ENCODE assay signal across 17 cellular contexts in the genomic region with DNA sequence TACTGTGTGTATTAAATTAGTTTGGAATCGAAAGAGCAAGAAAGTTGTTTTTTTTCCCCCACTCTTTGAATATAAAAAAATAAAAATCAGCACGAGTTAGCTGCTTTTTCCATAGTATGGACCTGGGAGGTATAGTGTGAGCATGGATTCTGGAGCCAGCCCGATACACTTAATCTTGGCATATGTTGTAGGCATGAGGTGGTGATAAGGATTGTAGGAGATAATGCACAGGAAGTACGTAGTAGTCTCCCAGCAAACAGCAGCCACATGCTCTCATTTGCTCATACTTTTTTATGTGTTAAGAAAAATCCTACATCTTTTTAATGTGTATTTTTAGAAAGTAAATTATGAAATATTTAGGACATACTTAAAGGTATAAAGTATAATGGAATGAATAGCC. TPM values are rescaled to one million over a fixed set of nuclear protein-coding genes. Genes with fewer than 3 reads are reported as not detected.
A peak's percentile ranks its signal among the peaks of the same experiment; 100 is the strongest.
DNase-seq lines count a peak whose midpoint lies in the region; ATAC-seq, FAIRE-seq and TF ChIP-seq lines count a peak whose summit lies in the region.
"Had no signal": no experiment of that assay in that cellular context is flagged by ENCODE, and none has a peak within 500 bp of the region (broad histone marks: within the 10 kb centered on the region; RNA-seq: fewer than 3 reads in every experiment).

No MANE protein-coding gene starts in this region.

- H3K9me3 Mint-ChIP-seq in activated T-cell treated with anti-CD3 and anti-CD28 coated beads, Interleukin-2, amount 50 U/mL, for 24 hours, result no peaks in the 10 kb centered on the region
- no peaks in the 10 kb centered on the region for H3K9me3 Mint-ChIP-seq in T-cell
- H3K9me3 Mint-ChIP-seq in stimulated activated effector memory CD8-positive, alpha-beta T cell treated with anti-CD3 and anti-CD28 coated beads, Interleukin-12 subunit alpha, Interleukin-12 subunit beta, amount 100 ng/mL, for 72 hours, result no peaks in the 10 kb centered on the region

- H3K36me3 Mint-ChIP-seq in activated T-cell treated with anti-CD3 and anti-CD28 coated beads, Interleukin-2, amount 50 U/mL, for 24 hours (ENCODE audit: low read depth), result peaks cover 18% of the 10 kb centered on the region
- no peaks in the 10 kb centered on the region for H3K36me3 Mint-ChIP-seq in T-cell
- H3K36me3 Mint-ChIP-seq in stimulated activated effector memory CD8-positive, alpha-beta T cell treated with anti-CD3 and anti-CD28 coated beads, Interleukin-12 subunit alpha, Interleukin-12 subunit beta, amount 100 ng/mL, for 72 hours, result peaks cover 22% of the 10 kb centered on the region
- H3K36me3 Mint-ChIP-seq: WTC11 had no signal

- TF ChIP-seq CTCF in fibroblast of pulmonary artery (IDR thresholded peaks at IDR 0.05; ENCODE audit: low read length, missing control alignments), result no peak

- no peaks in the 10 kb centered on the region for H3K9me3 ChIP-seq in small intestine (ENCODE audit: control insufficient read depth, low read depth)
- H3K9me3 ChIP-seq: thyroid gland had no signal

- H3K27me3 Mint-ChIP-seq in activated T-cell treated with anti-CD3 and anti-CD28 coated beads, Interleukin-2, amount 50 U/mL, for 24 hours, result no peaks in the 10 kb centered on the region
- no peaks in the 10 kb centered on the region for H3K27me3 Mint-ChIP-seq in T-cell

- no peaks in the 10 kb centered on the region for H3K27me3 ChIP-seq in small intestine (ENCODE audit: control insufficient read depth in 2 of 2, insufficient read depth in 2 of 2, low read length in 2 of 2)
- H3K27me3 ChIP-seq: thyroid gland had no signal

- ATAC-seq in T-cell (replicated peaks in 1 of 4), result no peak
- no peak for ATAC-seq in stimulated activated effector memory CD8-positive, alpha-beta T cell treated with anti-CD3 and anti-CD28 coated beads, Interleukin-12 subunit alpha, Interleukin-12 subunit beta, amount 100 ng/mL, for 72 hours
- ATAC-seq: WTC11 had no signal

- no peaks in the 10 kb centered on the region for H3K36me3 ChIP-seq in small intestine (ENCODE audit: control insufficient read depth in 2 of 2, insufficient read depth in 2 of 2, low read length in 2 of 2)
- H3K36me3 ChIP-seq: thyroid gland had no signal

- H3K4me1 Mint-ChIP-seq in activated T-cell treated with anti-CD3 and anti-CD28 coated beads, Interleukin-2, amount 50 U/mL, for 24 hours (ENCODE audit: low read depth), result peaks cover 27% of the 10 kb centered on the region
- peaks cover 22 to 31% (median 28%) of the 10 kb centered on the region in 3 donors for H3K4me1 Mint-ChIP-seq in T-cell
- H3K4me1 Mint-ChIP-seq in stimulated activated effector memory CD8-positive, alpha-beta T cell treated with anti-CD3 and anti-CD28 coated beads, Interleukin-12 subunit alpha, Interleukin-12 subunit beta, amount 100 ng/mL, for 72 hours, result no peaks in the 10 kb centered on the region

- CTCF ChIA-PET in T-cell (lab: Charles Lee), result interaction anchor here in 1 of 2 donors (0.7 to 1.7 kb wide), 3 partner anchors 155 to 698 kb away, joined by 3 to 8 read pairs (median 8); no protein-coding TSS in a partner anchor

- DNase-seq in activated T-cell treated with anti-CD3 and anti-CD28 coated beads, Interleukin-2, amount 50 U/mL, for 24 hours, result no peak
- no peak for DNase-seq in activated T-cell treated with anti-CD3 and anti-CD28 coated beads, Interleukin-2, amount 50 U/mL, for 1 hour
- DNase-seq in T-cell, result no peak
- DNase-seq in fibroblast of pulmonary artery (ENCODE audit: low read depth), result peak; percentile 36
- peak; percentile 8 for DNase-seq in small intestine
- no peak for DNase-seq in NCI-H1092 (lab: John Stamatoyannopoulos, UW)
- DNase-seq in stimulated activated effector memory CD8-positive, alpha-beta T cell treated with anti-CD3 and anti-CD28 coated beads, Interleukin-12 subunit alpha, Interleukin-12 subunit beta, amount 100 ng/mL, for 72 hours (ENCODE audit: low spot score in 2 of 2), result no peak
- DNase-seq in SKM-1 (lab: John Stamatoyannopoulos, UW; ENCODE audit: unreplicated experiment), result no peak
- DNase-seq: activated CD8-positive, alpha-beta memory T cell treated with anti-CD3 and anti-CD28 coated beads, Interleukin-2, amount 50 U/mL, for 48 hours; aorta; DMS153; KG1; NCI-H226; thyroid gland had no signal

- POLR2A ChIA-PET in T-cell (lab: Charles Lee), result interaction anchor here in 1 of 2 donors (0.6 to 0.8 kb wide), 2 partner anchors 72 to 154 kb away, joined by 3 read pairs; no protein-coding TSS in a partner anchor

- 55 to 77% (median 67%) methylated on average over 4 of the region's 4 CpGs for WGBS in small intestine, 3 donors

- no peaks in the 10 kb centered on the region for H3K4me1 ChIP-seq in small intestine (ENCODE audit: control insufficient read depth in 2 of 2, insufficient read depth in 1 of 2, low read depth in 1 of 2, low read length in 1 of 2)

- no peak for FAIRE-seq in small intestine (lab: Jason Lieb, UNC)
- FAIRE-seq: colon, keratinocyte had no signal

- peak overlapping the region; percentile 76 for H3K27ac Mint-ChIP-seq in activated T-cell treated with anti-CD3 and anti-CD28 coated beads, Interleukin-2, amount 50 U/mL, for 24 hours
- peak overlapping the region; percentile 36 to 80 for H3K27ac Mint-ChIP-seq in T-cell
- no peak overlapping the region for H3K27ac Mint-ChIP-seq in stimulated activated effector memory CD8-positive, alpha-beta T cell treated with anti-CD3 and anti-CD28 coated beads, Interleukin-12 subunit alpha, Interleukin-12 subunit beta, amount 100 ng/mL, for 72 hours
- H3K27ac Mint-ChIP-seq: WTC11 had no signal

- peak overlapping the region; percentile 10 for H3K4me3 Mint-ChIP-seq in activated T-cell treated with anti-CD3 and anti-CD28 coated beads, Interleukin-2, amount 50 U/mL, for 24 hours
- H3K4me3 Mint-ChIP-seq in T-cell, result no peak overlapping the region
- H3K4me3 Mint-ChIP-seq in stimulated activated effector memory CD8-positive, alpha-beta T cell treated with anti-CD3 and anti-CD28 coated beads, Interleukin-12 subunit alpha, Interleukin-12 subunit beta, amount 100 ng/mL, for 72 hours, result no peak overlapping the region

- H3K4me3 ChIP-seq in fibroblast of pulmonary artery (replicated peaks; ENCODE audit: low read depth, low read length) (no peak overlapping the region), small intestine (ENCODE audit: low read depth in 1 of 2, low read length in 2 of 2) (no peak overlapping the region)
- H3K4me3 ChIP-seq: thyroid gland had no signal

- no peak overlapping the region for H3K27ac ChIP-seq in small intestine (ENCODE audit: low read depth in 1 of 2, low read length in 1 of 2)

RNA-seq across cellular contexts. Expression of a gene that starts 2.1 kb away (rescaled TPM):
- 10 to 100 TPM; 10.0 to 15.2 (median 12.7) TPM for total RNA-seq in T-cell
- polyA plus RNA-seq in small intestine, result 1 to 10 TPM in 1 of 3 donors, under 1 TPM in 2; 0.81 to 2.4 (median 0.89) TPM

RNA-seq across cellular contexts. Expression of a gene that starts 53.8 kb away (rescaled TPM):
- total RNA-seq in T-cell, result 10 to 100 TPM; 21.4 to 35.6 (median 32.8) TPM
- 10 to 100 TPM in 1 of 3 donors, 1 to 10 TPM in 2; 3.6 to 36.3 (median 4.3) TPM for polyA plus RNA-seq in small intestine

Comparison
In these comparisons a context has a peak if more than half of its experiments do, and no peak if none do; other contexts are left out.
1. DNase-seq: peak in fibroblast of pulmonary artery (single experiment) and small intestine (single experiment); none in activated T-cell treated with anti-CD3 and anti-CD28 coated beads, Interleukin-2, amount 50 U/mL, for 24 hours (single experiment), activated T-cell treated with anti-CD3 and anti-CD28 coated beads, Interleukin-2, amount 50 U/mL, for 1 hour (single experiment), T-cell (0 of 34), NCI-H1092 (single experiment), stimulated activated effector memory CD8-positive, alpha-beta T cell treated with anti-CD3 and anti-CD28 coated beads, Interleukin-12 subunit alpha, Interleukin-12 subunit beta, amount 100 ng/mL, for 72 hours (0 of 2) and SKM-1 (single experiment).